In the genomic region with DNA sequence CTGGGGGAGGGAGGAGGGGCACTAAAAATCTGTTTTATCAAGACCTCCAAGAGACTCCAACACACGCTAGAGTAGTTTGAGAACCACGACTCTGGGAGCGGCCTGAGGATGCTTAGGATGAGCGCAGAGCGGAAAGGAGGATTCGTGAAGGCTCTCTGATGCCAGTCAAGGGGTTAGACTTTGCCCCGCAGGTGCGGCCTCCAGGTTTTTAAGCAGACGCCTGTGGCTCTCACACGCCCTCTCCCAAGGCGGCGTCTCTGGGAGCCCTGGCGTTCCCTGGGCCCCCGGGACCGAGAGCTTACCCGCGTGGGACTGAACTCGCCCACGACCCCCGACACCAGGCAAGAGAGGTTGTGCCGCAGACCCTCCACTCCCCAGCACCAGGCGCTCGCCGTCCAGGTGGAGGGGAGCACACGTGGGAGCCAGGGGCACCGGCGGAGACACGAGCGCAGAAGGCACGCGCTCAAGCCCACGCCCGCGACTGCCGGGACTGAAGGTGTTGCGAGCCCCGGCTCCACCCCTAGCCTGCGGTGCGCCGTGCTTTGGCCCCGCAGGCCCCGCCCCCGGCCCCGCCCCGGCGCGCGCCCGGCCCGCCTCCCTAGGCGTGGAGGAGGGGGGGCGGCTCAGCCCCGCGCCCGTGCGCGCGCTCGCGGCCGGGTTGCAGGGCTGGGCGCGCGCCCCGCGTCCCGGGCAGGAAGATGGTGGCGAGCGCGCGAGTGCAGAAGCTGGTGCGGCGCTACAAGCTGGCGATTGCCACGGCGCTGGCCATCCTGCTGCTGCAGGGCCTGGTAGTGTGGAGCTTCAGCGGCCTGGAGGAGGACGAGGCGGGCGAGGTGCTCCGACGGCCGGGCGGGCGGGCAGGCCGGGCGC, we compare ENCODE assay signal across 1 cellular context.
TF ChIP-seq lines count a peak whose summit lies in the region.

Gene XYLT2 (plus strand): TSS at position 684 of the 870 bp plus-strand sequence. CDS start 15 bp downstream, at position 699.

TF ChIP-seq in HepG2, 621 proteins besides CTCF, POLR2A, EP300 and RAD21 (continued from another document and continues in another):
- TF ChIP-seq ZNF513 (CRISPR knock-in tag; conservative IDR thresholded peaks at IDR 0.05) (no peak), ZNF3 (CRISPR knock-in tag; IDR thresholded peaks at IDR 0.05) (no peak), ZNF414 (CRISPR knock-in tag; IDR thresholded peaks at IDR 0.05) (peak; percentile 88), RELA (CRISPR knock-in tag; IDR thresholded peaks at IDR 0.05) (no peak), YEATS2 (CRISPR knock-in tag; IDR thresholded peaks at IDR 0.05; ENCODE audit: borderline replicate concordance) (no peak), SMYD3 (CRISPR knock-in tag; IDR thresholded peaks at IDR 0.05) (no peak), HNRNPK (IDR thresholded peaks at IDR 0.05; ENCODE audit: low read depth, low read length, poor library complexity, severe bottlenecking) (no peak), MED8 (CRISPR knock-in tag; IDR thresholded peaks at IDR 0.05; ENCODE audit: insufficient replicate concordance) (peak; percentile 48), ARHGAP35 (CRISPR knock-in tag; IDR thresholded peaks at IDR 0.05; ENCODE audit: borderline replicate concordance) (peak; percentile 57; the same call in 1 of the 2 replicates), MEF2D (CRISPR knock-in tag; IDR thresholded peaks at IDR 0.05) (peak; percentile 59; the same call in 1 of the 2 replicates), KLF11 (CRISPR knock-in tag; IDR thresholded peaks at IDR 0.05) (no peak), PATZ1 (CRISPR knock-in tag; IDR thresholded peaks at IDR 0.05) (peak; percentile 21; the same call in 1 of the 2 replicates), ZNF264 (CRISPR knock-in tag; IDR thresholded peaks at IDR 0.05) (peak; percentile 85), NPAS2 (CRISPR knock-in tag; IDR thresholded peaks at IDR 0.05; ENCODE audit: borderline replicate concordance) (no peak), ZIK1 (CRISPR knock-in tag; IDR thresholded peaks at IDR 0.05; ENCODE audit: borderline replicate concordance, low read depth) (peak; percentile 83; the same call in 1 of the 2 replicates), ZBTB43 (CRISPR knock-in tag; conservative IDR thresholded peaks at IDR 0.05) (no peak), RFXANK (CRISPR knock-in tag; IDR thresholded peaks at IDR 0.05) (no peak), ELF4 (CRISPR knock-in tag; IDR thresholded peaks at IDR 0.05; ENCODE audit: borderline replicate concordance) (no peak), ATF7-NPFF (CRISPR knock-in tag; IDR thresholded peaks at IDR 0.05; ENCODE audit: low read depth) (peak; percentile 88; the same call in 1 of the 2 replicates), ZNF468 (CRISPR knock-in tag; IDR thresholded peaks at IDR 0.05) (peak; percentile 20; the same call in 1 of the 2 replicates), HDAC2 (CRISPR knock-in tag; IDR thresholded peaks at IDR 0.05) (no peak), SRSF9 (IDR thresholded peaks at IDR 0.05; ENCODE audit: borderline replicate concordance, insufficient read depth, low read depth, low read length, poor library complexity, severe bottlenecking) (no peak), ZNF563 (CRISPR knock-in tag; IDR thresholded peaks at IDR 0.05) (peak; percentile 68; the same call in 1 of the 2 replicates), ZNF343 (CRISPR knock-in tag; IDR thresholded peaks at IDR 0.05) (no peak), ZNF33B (CRISPR knock-in tag; IDR thresholded peaks at IDR 0.05) (no peak), NCOA5 (CRISPR knock-in tag; IDR thresholded peaks at IDR 0.05) (no peak), ATF3 (CRISPR knock-in tag; IDR thresholded peaks at IDR 0.05) (no peak), SMAD3 (CRISPR knock-in tag; IDR thresholded peaks at IDR 0.05) (0 out of 2 replicates have a peak, but pooled peaks have one; percentile 33), HNRNPLL (IDR thresholded peaks at IDR 0.05; ENCODE audit: low read depth, low read length, poor library complexity, severe bottlenecking) (peak; percentile 29), HNRNPH1 (optimal IDR thresholded peaks at IDR 0.05; ENCODE audit: low read depth, low read length) (no peak), HCFC1 (IDR thresholded peaks at IDR 0.05; ENCODE audit: low read depth, low read length) (no peak), KMT2B (CRISPR knock-in tag; IDR thresholded peaks at IDR 0.05) (peak; percentile 16; the same call in 1 of the 2 replicates), XRCC5 (optimal IDR thresholded peaks at IDR 0.05; ENCODE audit: low read length) (peak; percentile 26), MLX (CRISPR knock-in tag; IDR thresholded peaks at IDR 0.05) (no peak), ZBTB4 (CRISPR knock-in tag; IDR thresholded peaks at IDR 0.05; ENCODE audit: borderline replicate concordance) (no peak), HMG20A (CRISPR knock-in tag; IDR thresholded peaks at IDR 0.05; ENCODE audit: borderline replicate concordance) (no peak)
- TF ChIP-seq, protein P1, sequence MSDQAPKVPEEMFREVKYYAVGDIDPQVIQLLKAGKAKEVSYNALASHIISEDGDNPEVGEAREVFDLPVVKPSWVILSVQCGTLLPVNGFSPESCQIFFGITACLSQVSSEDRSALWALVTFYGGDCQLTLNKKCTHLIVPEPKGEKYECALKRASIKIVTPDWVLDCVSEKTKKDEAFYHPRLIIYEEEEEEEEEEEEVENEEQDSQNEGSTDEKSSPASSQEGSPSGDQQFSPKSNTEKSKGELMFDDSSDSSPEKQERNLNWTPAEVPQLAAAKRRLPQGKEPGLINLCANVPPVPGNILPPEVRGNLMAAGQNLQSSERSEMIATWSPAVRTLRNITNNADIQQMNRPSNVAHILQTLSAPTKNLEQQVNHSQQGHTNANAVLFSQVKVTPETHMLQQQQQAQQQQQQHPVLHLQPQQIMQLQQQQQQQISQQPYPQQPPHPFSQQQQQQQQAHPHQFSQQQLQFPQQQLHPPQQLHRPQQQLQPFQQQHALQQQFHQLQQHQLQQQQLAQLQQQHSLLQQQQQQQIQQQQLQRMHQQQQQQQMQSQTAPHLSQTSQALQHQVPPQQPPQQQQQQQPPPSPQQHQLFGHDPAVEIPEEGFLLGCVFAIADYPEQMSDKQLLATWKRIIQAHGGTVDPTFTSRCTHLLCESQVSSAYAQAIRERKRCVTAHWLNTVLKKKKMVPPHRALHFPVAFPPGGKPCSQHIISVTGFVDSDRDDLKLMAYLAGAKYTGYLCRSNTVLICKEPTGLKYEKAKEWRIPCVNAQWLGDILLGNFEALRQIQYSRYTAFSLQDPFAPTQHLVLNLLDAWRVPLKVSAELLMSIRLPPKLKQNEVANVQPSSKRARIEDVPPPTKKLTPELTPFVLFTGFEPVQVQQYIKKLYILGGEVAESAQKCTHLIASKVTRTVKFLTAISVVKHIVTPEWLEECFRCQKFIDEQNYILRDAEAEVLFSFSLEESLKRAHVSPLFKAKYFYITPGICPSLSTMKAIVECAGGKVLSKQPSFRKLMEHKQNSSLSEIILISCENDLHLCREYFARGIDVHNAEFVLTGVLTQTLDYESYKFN (CRISPR knock-in tag; conservative IDR thresholded peaks at IDR 0.05) = no peak
- TF ChIP-seq, protein P2, sequence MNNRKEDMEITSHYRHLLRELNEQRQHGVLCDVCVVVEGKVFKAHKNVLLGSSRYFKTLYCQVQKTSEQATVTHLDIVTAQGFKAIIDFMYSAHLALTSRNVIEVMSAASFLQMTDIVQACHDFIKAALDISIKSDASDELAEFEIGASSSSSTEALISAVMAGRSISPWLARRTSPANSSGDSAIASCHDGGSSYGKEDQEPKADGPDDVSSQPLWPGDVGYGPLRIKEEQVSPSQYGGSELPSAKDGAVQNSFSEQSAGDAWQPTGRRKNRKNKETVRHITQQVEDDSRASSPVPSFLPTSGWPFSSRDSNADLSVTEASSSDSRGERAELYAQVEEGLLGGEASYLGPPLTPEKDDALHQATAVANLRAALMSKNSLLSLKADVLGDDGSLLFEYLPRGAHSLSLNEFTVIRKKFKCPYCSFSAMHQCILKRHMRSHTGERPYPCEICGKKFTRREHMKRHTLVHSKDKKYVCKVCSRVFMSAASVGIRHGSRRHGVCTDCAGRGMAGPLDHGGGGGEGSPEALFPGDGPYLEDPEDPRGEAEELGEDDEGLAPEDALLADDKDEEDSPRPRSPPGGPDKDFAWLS (CRISPR knock-in tag; IDR thresholded peaks at IDR 0.05; ENCODE audit: borderline replicate concordance) = no peak
- TF ChIP-seq, protein P3, sequence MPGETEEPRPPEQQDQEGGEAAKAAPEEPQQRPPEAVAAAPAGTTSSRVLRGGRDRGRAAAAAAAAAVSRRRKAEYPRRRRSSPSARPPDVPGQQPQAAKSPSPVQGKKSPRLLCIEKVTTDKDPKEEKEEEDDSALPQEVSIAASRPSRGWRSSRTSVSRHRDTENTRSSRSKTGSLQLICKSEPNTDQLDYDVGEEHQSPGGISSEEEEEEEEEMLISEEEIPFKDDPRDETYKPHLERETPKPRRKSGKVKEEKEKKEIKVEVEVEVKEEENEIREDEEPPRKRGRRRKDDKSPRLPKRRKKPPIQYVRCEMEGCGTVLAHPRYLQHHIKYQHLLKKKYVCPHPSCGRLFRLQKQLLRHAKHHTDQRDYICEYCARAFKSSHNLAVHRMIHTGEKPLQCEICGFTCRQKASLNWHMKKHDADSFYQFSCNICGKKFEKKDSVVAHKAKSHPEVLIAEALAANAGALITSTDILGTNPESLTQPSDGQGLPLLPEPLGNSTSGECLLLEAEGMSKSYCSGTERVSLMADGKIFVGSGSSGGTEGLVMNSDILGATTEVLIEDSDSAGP (CRISPR knock-in tag; IDR thresholded peaks at IDR 0.05; ENCODE audit: borderline replicate concordance) = peak; percentile 90
